In the genomic region with DNA sequence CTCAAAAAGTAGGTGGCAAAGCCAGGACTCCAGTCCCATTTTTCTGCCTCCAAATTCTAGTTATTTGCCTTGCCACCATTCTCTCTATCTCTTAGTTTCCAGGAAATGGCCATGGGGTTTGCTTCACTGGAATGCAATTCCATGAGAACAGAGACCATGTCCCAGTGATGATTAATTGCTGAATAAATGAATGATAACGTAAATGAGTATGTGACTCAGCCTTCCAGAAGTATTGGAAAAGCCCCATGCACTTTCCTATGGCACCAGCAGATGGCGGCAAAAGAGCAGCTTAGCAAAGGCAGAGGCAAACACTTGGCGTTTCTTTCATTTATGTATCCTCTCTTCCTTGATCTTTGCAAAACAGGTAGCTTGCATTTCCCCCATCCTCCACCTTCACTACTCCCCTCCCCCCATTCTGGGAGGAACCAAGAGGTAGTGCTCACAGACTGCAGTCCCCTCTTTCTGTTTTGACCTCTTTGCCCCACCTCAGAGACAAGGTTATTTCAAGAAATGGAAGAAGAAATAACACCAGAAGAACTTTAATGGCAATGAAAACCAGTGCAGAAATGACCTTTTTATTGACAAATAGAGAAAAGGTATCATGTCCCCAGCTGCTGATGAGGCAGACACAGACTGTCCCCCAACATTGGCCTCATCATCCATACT, we compare ENCODE assay signal across 8 cellular contexts. TPM values are rescaled to one million over a fixed set of nuclear protein-coding genes. Genes with fewer than 3 reads are reported as not detected.
DNase-seq lines count a peak whose midpoint lies in the region; ATAC-seq and TF ChIP-seq lines count a peak whose summit lies in the region.

No MANE protein-coding gene starts in this region.

- dilution Hi-C loops in IMR-90 (cut with HindIII; ENCODE audit: low sequenced_read_pairs, unreplicated experiment), result no loop called here

- H4K20me1 ChIP-seq in IMR-90 (ENCODE audit: insufficient read depth, low read length), result no peaks in the 10 kb centered on the region

- no peak overlapping the region for H3K4me3 Mint-ChIP-seq in progenitor cell of endocrine pancreas (ENCODE audit: low read depth)

- H2BK15ac ChIP-seq in IMR-90 (ENCODE audit: low read depth, low read length), result peak overlapping the region; percentile 27; the same call in 1 of the 3 replicates

- peak; percentile 98 for TF ChIP-seq CTCF in IMR-90 (conservative IDR thresholded peaks at IDR 0.05; ENCODE audit: low read depth, low read length)
- TF ChIP-seq CTCF in RWPE2 (IDR thresholded peaks at IDR 0.05; ENCODE audit: poor library complexity, severe bottlenecking), result peak; percentile 94
- peak; percentile 95 for TF ChIP-seq CTCF in progenitor cell of endocrine pancreas (IDR thresholded peaks at IDR 0.05; ENCODE audit: unreplicated experiment)

- no peak overlapping the region for H3K18ac ChIP-seq in IMR-90 (ENCODE audit: low read depth, low read length)

- H3K56ac ChIP-seq in IMR-90 (ENCODE audit: extremely low read depth, insufficient read depth, low read length), result no peak overlapping the region

- H4K8ac ChIP-seq in IMR-90 (ENCODE audit: low read depth in 2 of 2, low read length in 2 of 2), result peak overlapping the region in 1 of 2 experiments; percentile 36; a peak in 1 of 4 replicates

- H3K36me3 Mint-ChIP-seq in progenitor cell of endocrine pancreas (ENCODE audit: insufficient read depth), result no peaks in the 10 kb centered on the region

- WGBS in IMR-90 (ENCODE audit: extremely low coverage in 2 of 2, insufficient read length in 1 of 2), 2 experiments, result 0% methylated on average over 2 of the region's 3 CpGs; no CpG with 5 or more reads in 1 of the 2 experiments
- WGBS in aorta, 2 donors, result 1 to 2% methylated on average over 3 of the region's 3 CpGs

- POLR2A ChIA-PET in IMR-90 (lab: Charles Lee; ENCODE audit: unreplicated experiment), result no interaction called here

- peak overlapping the region; percentile 6; the same call in 1 of the 2 replicates for H3K4ac ChIP-seq in IMR-90 (ENCODE audit: low read depth, low read length)

- H3K4me3 ChIP-seq in IMR-90 (ENCODE audit: insufficient read depth, low read depth, low read length) (no peak overlapping the region), RWPE2 (ENCODE audit: severe bottlenecking) (no peak overlapping the region), aorta (ENCODE audit: low read length in 2 of 2) (no peak overlapping the region)

- in situ Hi-C loops in IMR-90 (cut with MboI; ENCODE audit: low sequenced_read_pairs), result loop anchor here (5.0 to 10.0 kb wide), 2 partner anchors 972 to 1255 kb away; no protein-coding TSS in a partner anchor

- H2AK9ac ChIP-seq in IMR-90 (replicated peaks; ENCODE audit: low read depth, low read length, poor library complexity), result no peak overlapping the region

- peak overlapping the region; percentile 23; the same call in 1 of the 2 replicates for H2BK120ac ChIP-seq in IMR-90 (ENCODE audit: low read depth, low read length)

- intact Hi-C loops in IMR-90 (cut with micrococcal nuclease) (loop anchor here (1.0 to 10.0 kb wide), 6 partner anchors 912 to 1285 kb away; no protein-coding TSS in a partner anchor), aorta (cut with DNase I) (loop anchor here (2.0 to 5.0 kb wide), 2 partner anchors 1254 to 1255 kb away; no protein-coding TSS in a partner anchor)

- H3K23ac ChIP-seq in IMR-90 (ENCODE audit: low read depth, low read length), result no peak overlapping the region

- CTCF ChIA-PET in IMR-90 (lab: Yijun Ruan, JAX), result interaction anchor here (0.6 to 1.0 kb wide), 6 partner anchors 10 to 1085 kb away, joined by 3 to 4 read pairs (median 3); no protein-coding TSS in a partner anchor

- H2BK20ac ChIP-seq in IMR-90 (ENCODE audit: low read depth, low read length), result peak overlapping the region; percentile 32

- H4K5ac ChIP-seq in IMR-90 (ENCODE audit: low read depth, low read length), result no peak overlapping the region

- TF ChIP-seq POLR2A in IMR-90 (IDR thresholded peaks at IDR 0.05; ENCODE audit: low read depth, low read length), result peak; percentile 69

- BruUV-seq in IMR-90 (replicated peaks; lab: Mats Ljungman, UMichigan), result no TSS peak

- H4K91ac ChIP-seq in IMR-90 (ENCODE audit: insufficient read depth, low read depth, low read length), result 0 out of 2 replicates have a peak overlapping the region, but pooled peaks have one; percentile 20

- H3K9me1 ChIP-seq in IMR-90 (ENCODE audit: insufficient read depth, low read length), result 0 out of 2 replicates have a peak, but pooled peaks cover 2% of the 10 kb centered on the region

- H3K9me3 ChIP-seq in IMR-90 (ENCODE audit: control insufficient read depth, insufficient read depth, low read length) (no peaks in the 10 kb centered on the region), RWPE2 (ENCODE audit: severe bottlenecking) (no peaks in the 10 kb centered on the region), aorta (ENCODE audit: control insufficient read depth, low read length) (no peaks in the 10 kb centered on the region)

- H2AFZ ChIP-seq in IMR-90 (replicated peaks; ENCODE audit: low read length, poor library complexity), result peak overlapping the region; percentile 81

- 0 out of 2 replicates have a peak overlapping the region, but pooled peaks have one; percentile 5 for H2AK5ac ChIP-seq in IMR-90 (ENCODE audit: low read depth, low read length)

- ATAC-seq in IMR-90 (ENCODE audit: low read depth), result peak; percentile 89
- peak; percentile 84 for ATAC-seq in RWPE2 (ENCODE audit: low read depth)
- ATAC-seq in aorta (ENCODE audit: low FRiP score), result peak; percentile 71
- no peak for ATAC-seq in HG03354 (IDR thresholded peaks at IDR 0.05; ENCODE audit: poor library complexity, severe bottlenecking, unreplicated experiment)

- no peak overlapping the region for H3K27ac Mint-ChIP-seq in progenitor cell of endocrine pancreas

- no peaks in the 10 kb centered on the region; a peak in 1 of 4 replicates for H3K79me1 ChIP-seq in IMR-90 (ENCODE audit: low read depth in 1 of 2, low read length in 2 of 2)

- peaks cover under 1% of the 10 kb centered on the region; the same call in 1 of the 2 replicates for H3K4me1 ChIP-seq in IMR-90 (ENCODE audit: control insufficient read depth, insufficient read depth, low read length)
- peaks cover 3% of the 10 kb centered on the region for H3K4me1 ChIP-seq in RWPE2 (ENCODE audit: insufficient read depth, poor library complexity, severe bottlenecking)
- H3K4me1 ChIP-seq in aorta (ENCODE audit: control insufficient read depth in 1 of 2, insufficient read depth in 2 of 2, low read length in 2 of 2), result no peaks in the 10 kb centered on the region

- peak; percentile 10 for DNase-seq in COR-L47 (lab: John Stamatoyannopoulos, UW)
- DNase-seq in IMR-90, result peak; percentile 91
- no peak for DNase-seq in RWPE2 (ENCODE audit: low spot score)
- DNase-seq in activated naive CD4-positive, alpha-beta T cell treated with Interleukin-2 at 50 U/mL for 16 hours, result peak; percentile 61
- DNase-seq in glomerular endothelial cell (ENCODE audit: extremely low read depth, low read depth, low spot score), result peak; percentile 52
- DNase-seq in progenitor cell of endocrine pancreas (ENCODE audit: low spot score, unreplicated experiment), result peak; percentile 79
- DNase-seq in aorta, result peak; percentile 80 to 92

- H2BK5ac ChIP-seq in IMR-90 (ENCODE audit: low read depth, low read length, poor library complexity, severe bottlenecking), result no peak overlapping the region

- H3K36me3 ChIP-seq in IMR-90 (ENCODE audit: control insufficient read depth, insufficient read depth, low read length) (no peaks in the 10 kb centered on the region), RWPE2 (ENCODE audit: low read depth) (no peaks in the 10 kb centered on the region), aorta (ENCODE audit: control insufficient read depth in 1 of 2, insufficient read depth in 2 of 2, low read length in 1 of 2) (no peaks in the 10 kb centered on the region)

- H3K4me1 Mint-ChIP-seq in progenitor cell of endocrine pancreas (ENCODE audit: low read depth), result peaks cover 19% of the 10 kb centered on the region

- H3K27ac ChIP-seq in IMR-90 (ENCODE audit: insufficient read depth, low read length) (no peak overlapping the region), RWPE2 (ENCODE audit: poor library complexity, severe bottlenecking) (peak overlapping the region; percentile 55), aorta (ENCODE audit: low read depth in 1 of 2, low read length in 2 of 2) (no peak overlapping the region)

- H3K9me3 Mint-ChIP-seq in progenitor cell of endocrine pancreas (ENCODE audit: low read depth), result no peaks in the 10 kb centered on the region

- peaks cover 36% of the 10 kb centered on the region for H3K27me3 Mint-ChIP-seq in progenitor cell of endocrine pancreas

- no peak overlapping the region; the same call in 1 of the 2 replicates for H3K4me2 ChIP-seq in IMR-90 (ENCODE audit: low read depth, low read length)

- peak; percentile 100 for TF ChIP-seq RAD21 in IMR-90 (IDR thresholded peaks at IDR 0.05; ENCODE audit: low read length)

- no peak overlapping the region for H3K9ac ChIP-seq in IMR-90 (ENCODE audit: low read depth, low read length)

- no peak overlapping the region for H3K14ac ChIP-seq in IMR-90 (replicated peaks; ENCODE audit: low read depth, low read length)

- no peaks in the 10 kb centered on the region for H3K27me3 ChIP-seq in IMR-90 (ENCODE audit: control insufficient read depth, insufficient read depth, low read length)
- H3K27me3 ChIP-seq in RWPE2 (ENCODE audit: insufficient read depth, poor library complexity, severe bottlenecking), result no peaks in the 10 kb centered on the region
- H3K27me3 ChIP-seq in aorta (ENCODE audit: control insufficient read depth in 1 of 2, insufficient read depth in 2 of 2, low read length in 1 of 2), result no peaks in the 10 kb centered on the region

TF ChIP-seq in IMR-90, 13 proteins besides CTCF, POLR2A, EP300 and RAD21 (continues in another document):
- TF ChIP-seq SMC3 (IDR thresholded peaks at IDR 0.05; ENCODE audit: low read depth, low read length), result peak; percentile 94
- peak; percentile 61 for TF ChIP-seq CEBPB (IDR thresholded peaks at IDR 0.05; ENCODE audit: low read depth, low read length)
- 0 out of 2 replicates have a peak, but pooled peaks have one; percentile 3 for TF ChIP-seq BHLHE40 (IDR thresholded peaks at IDR 0.05; ENCODE audit: low read depth, low read length)
- TF ChIP-seq RCOR1 (IDR thresholded peaks at IDR 0.05; ENCODE audit: insufficient replicate concordance, low read length), result peak; percentile 70
- peak; percentile 48; the same call in 1 of the 2 replicates for TF ChIP-seq NFE2L2 (IDR thresholded peaks at IDR 0.05; ENCODE audit: low read depth, low read length)
- TF ChIP-seq MXI1 (IDR thresholded peaks at IDR 0.05; ENCODE audit: borderline replicate concordance, low read depth, low read length), result no peak

RNA-seq across cellular contexts. Expression of gene TBX3, which starts 21.3 kb away (rescaled TPM):
- 15.8 and 18.6 TPM in 2 replicates for total RNA-seq in IMR-90 (2012; rRNA removed)
- 40.5 and 44.9 TPM in 2 replicates for polyA plus RNA-seq in IMR-90 (2012; rRNA removed)
- polyA plus RNA-seq in IMR-90 (2012; cell fraction: cytosol; rRNA removed), result 13.1 and 30.1 TPM in 2 replicates
- polyA plus RNA-seq in IMR-90 (2012; cell fraction: nucleus; rRNA removed; ENCODE audit: low replicate concordance), result 165 and 239 TPM in 2 replicates
- total RNA-seq in glomerular endothelial cell, result 6.8 and 6.9 TPM in 2 replicates
- total RNA-seq in progenitor cell of endocrine pancreas, result 16.3 and 22.7 TPM in 2 replicates
- total RNA-seq in aorta, result 1 to 10 TPM; 3.7 to 6.8 TPM
- 1 to 10 TPM; 2.2 to 5.1 TPM for polyA plus RNA-seq in aorta
